Comparison of ENCODE assay signal across 1 cellular context in genomic region chr9:136050706-136051567, GRCh38.
TF ChIP-seq lines count a peak whose summit lies in the region.

No MANE protein-coding gene starts in this region.

TF ChIP-seq in HEK293, 187 proteins besides CTCF, POLR2A, EP300 and RAD21 (continued from another document):
- TF ChIP-seq ZNF518A (tag by site-specific recombination; conservative IDR thresholded peaks at IDR 0.05; ENCODE audit: low read depth): no peak
- no peak for TF ChIP-seq ZSCAN5A (tag by site-specific recombination; IDR thresholded peaks at IDR 0.05)
- TF ChIP-seq ZEB2 (tag by site-specific recombination; IDR thresholded peaks at IDR 0.05): peak; percentile 70; the same call in 1 of the 2 replicates
- no peak for TF ChIP-seq ZBTB49 (tag by site-specific recombination; IDR thresholded peaks at IDR 0.05; ENCODE audit: low read depth)
- peak; percentile 45; the same call in 1 of the 2 replicates for TF ChIP-seq ZNF394 (tag by site-specific recombination; IDR thresholded peaks at IDR 0.05; ENCODE audit: borderline replicate concordance)
- TF ChIP-seq ZNF768 (tag by site-specific recombination; IDR thresholded peaks at IDR 0.05): no peak
- TF ChIP-seq ZNF335 (tag by site-specific recombination; conservative IDR thresholded peaks at IDR 0.05): peak; percentile 30
- TF ChIP-seq ZNF529 (tag by site-specific recombination; IDR thresholded peaks at IDR 0.05; ENCODE audit: insufficient replicate concordance): no peak
- TF ChIP-seq ZNF623 (tag by site-specific recombination; IDR thresholded peaks at IDR 0.05): no peak
- TF ChIP-seq ZNF423 (tag by site-specific recombination; IDR thresholded peaks at IDR 0.05): peak; percentile 98
- peak; percentile 99 for TF ChIP-seq ZIC2 (tag by site-specific recombination; IDR thresholded peaks at IDR 0.05)
- TF ChIP-seq ZNF391 (tag by site-specific recombination; IDR thresholded peaks at IDR 0.05; ENCODE audit: borderline replicate concordance, low read depth): 0 out of 2 replicates have a peak, but pooled peaks have one; percentile 9
- TF ChIP-seq ZNF670 (tag by site-specific recombination; IDR thresholded peaks at IDR 0.05; ENCODE audit: low read depth): no peak
- peak; percentile 74 for TF ChIP-seq ZNF600 (tag by site-specific recombination; IDR thresholded peaks at IDR 0.05)
- peak; percentile 32; the same call in 1 of the 2 replicates for TF ChIP-seq SP7 (tag by site-specific recombination; IDR thresholded peaks at IDR 0.05)
- peak; percentile 46 for TF ChIP-seq ZBTB8A (tag by site-specific recombination; IDR thresholded peaks at IDR 0.05)
- peak; percentile 75; the same call in 1 of the 2 replicates for TF ChIP-seq IKZF3 (tag by site-specific recombination; IDR thresholded peaks at IDR 0.05)
- TF ChIP-seq, protein P1, sequence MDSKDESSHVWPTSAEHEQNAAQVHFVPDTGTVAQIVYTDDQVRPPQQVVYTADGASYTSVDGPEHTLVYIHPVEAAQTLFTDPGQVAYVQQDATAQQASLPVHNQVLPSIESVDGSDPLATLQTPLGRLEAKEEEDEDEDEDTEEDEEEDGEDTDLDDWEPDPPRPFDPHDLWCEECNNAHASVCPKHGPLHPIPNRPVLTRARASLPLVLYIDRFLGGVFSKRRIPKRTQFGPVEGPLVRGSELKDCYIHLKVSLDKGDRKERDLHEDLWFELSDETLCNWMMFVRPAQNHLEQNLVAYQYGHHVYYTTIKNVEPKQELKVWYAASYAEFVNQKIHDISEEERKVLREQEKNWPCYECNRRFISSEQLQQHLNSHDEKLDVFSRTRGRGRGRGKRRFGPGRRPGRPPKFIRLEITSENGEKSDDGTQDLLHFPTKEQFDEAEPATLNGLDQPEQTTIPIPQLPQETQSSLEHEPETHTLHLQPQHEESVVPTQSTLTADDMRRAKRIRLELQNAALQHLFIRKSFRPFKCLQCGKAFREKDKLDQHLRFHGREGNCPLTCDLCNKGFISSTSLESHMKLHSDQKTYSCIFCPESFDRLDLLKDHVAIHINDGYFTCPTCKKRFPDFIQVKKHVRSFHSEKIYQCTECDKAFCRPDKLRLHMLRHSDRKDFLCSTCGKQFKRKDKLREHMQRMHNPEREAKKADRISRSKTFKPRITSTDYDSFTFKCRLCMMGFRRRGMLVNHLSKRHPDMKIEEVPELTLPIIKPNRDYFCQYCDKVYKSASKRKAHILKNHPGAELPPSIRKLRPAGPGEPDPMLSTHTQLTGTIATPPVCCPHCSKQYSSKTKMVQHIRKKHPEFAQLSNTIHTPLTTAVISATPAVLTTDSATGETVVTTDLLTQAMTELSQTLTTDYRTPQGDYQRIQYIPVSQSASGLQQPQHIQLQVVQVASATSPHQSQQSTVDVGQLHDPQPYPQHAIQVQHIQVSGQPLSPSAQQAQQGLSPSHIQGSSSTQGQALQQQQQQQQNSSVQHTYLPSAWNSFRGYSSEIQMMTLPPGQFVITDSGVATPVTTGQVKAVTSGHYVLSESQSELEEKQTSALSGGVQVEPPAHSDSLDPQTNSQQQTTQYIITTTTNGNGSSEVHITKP (tag by site-specific recombination; IDR thresholded peaks at IDR 0.05): peak; percentile 42; the same call in 1 of the 2 replicates
- TF ChIP-seq HIC1 (tag by site-specific recombination; IDR thresholded peaks at IDR 0.05): peak; percentile 80
- peak; percentile 96 for TF ChIP-seq ZNF398 (tag by site-specific recombination; IDR thresholded peaks at IDR 0.05)
- no peak for TF ChIP-seq ZNF843 (tag by site-specific recombination; IDR thresholded peaks at IDR 0.05)
- TF ChIP-seq ZNF37A (tag by site-specific recombination; IDR thresholded peaks at IDR 0.05): no peak
- TF ChIP-seq EGR2 (tag by site-specific recombination; IDR thresholded peaks at IDR 0.05; ENCODE audit: low read depth): peak; percentile 66; the same call in 1 of the 2 replicates
- peak; percentile 53 for TF ChIP-seq OSR2 (tag by site-specific recombination; IDR thresholded peaks at IDR 0.05)
- TF ChIP-seq BCL11A (tag by site-specific recombination; IDR thresholded peaks at IDR 0.05; ENCODE audit: low read depth): no peak
- peak; percentile 84 for TF ChIP-seq ZNF449 (tag by site-specific recombination; IDR thresholded peaks at IDR 0.05)
- no peak for TF ChIP-seq MZF1 (tag by site-specific recombination; IDR thresholded peaks at IDR 0.05; ENCODE audit: borderline replicate concordance)
- TF ChIP-seq GLIS1 (tag by site-specific recombination; IDR thresholded peaks at IDR 0.05): peak; percentile 96
- peak; percentile 95 for TF ChIP-seq ZNF341 (tag by site-specific recombination; IDR thresholded peaks at IDR 0.05; ENCODE audit: low read depth)
- TF ChIP-seq ZNF561 (tag by site-specific recombination; IDR thresholded peaks at IDR 0.05; ENCODE audit: borderline replicate concordance): no peak
- TF ChIP-seq, protein P2, sequence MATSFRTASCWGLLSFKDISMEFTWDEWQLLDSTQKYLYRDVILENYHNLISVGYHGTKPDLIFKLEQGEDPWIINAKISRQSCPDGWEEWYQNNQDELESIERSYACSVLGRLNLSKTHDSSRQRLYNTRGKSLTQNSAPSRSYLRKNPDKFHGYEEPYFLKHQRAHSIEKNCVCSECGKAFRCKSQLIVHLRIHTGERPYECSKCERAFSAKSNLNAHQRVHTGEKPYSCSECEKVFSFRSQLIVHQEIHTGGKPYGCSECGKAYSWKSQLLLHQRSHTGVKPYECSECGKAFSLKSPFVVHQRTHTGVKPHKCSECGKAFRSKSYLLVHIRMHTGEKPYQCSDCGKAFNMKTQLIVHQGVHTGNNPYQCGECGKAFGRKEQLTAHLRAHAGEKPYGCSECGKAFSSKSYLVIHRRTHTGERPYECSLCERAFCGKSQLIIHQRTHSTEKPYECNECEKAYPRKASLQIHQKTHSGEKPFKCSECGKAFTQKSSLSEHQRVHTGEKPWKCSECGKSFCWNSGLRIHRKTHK (tag by site-specific recombination; IDR thresholded peaks at IDR 0.05): no peak
